ENCODE assay signal across 1 cellular context in genomic region chr12:52690351-52691075, GRCh38.
TF ChIP-seq lines count a peak whose summit lies in the region.

No MANE protein-coding gene starts in this region.

TF ChIP-seq in endothelial cell of umbilical vein, 7 proteins besides CTCF, POLR2A, EP300 and RAD21:
- no peak for TF ChIP-seq MAX (IDR thresholded peaks at IDR 0.05; ENCODE audit: insufficient read depth, insufficient read length)
- peak; percentile 18 for TF ChIP-seq EZH2 (IDR thresholded peaks at IDR 0.05; ENCODE audit: borderline replicate concordance, low read depth, low read length, severe bottlenecking)
